ENCODE assay signal across 13 cellular contexts in the genomic region with DNA sequence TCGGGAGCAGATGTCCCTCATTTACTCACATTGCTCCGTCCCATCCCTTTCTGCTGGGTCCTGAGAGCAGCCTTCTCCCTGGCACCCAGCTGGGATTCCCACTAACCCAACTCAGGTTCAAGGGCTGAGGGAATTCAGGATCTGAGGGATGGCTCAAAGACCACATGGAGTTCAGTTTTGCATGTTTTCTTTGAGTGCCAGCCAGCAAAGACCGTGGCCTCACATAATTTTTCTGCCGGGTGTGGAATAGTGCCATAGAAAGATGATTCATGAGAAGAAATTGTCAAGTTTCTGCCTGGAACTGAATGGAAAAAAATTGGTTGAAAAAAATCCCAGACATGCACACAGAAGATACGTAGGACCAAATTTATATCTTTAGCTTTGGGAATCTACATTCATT.
DNase-seq lines count a peak whose midpoint lies in the region; ATAC-seq and TF ChIP-seq lines count a peak whose summit lies in the region.
"Had no signal": no experiment of that assay in that cellular context is flagged by ENCODE, and none has a peak within 500 bp of the region (broad histone marks: within the 10 kb centered on the region; RNA-seq: fewer than 3 reads in every experiment).

No MANE protein-coding gene starts in this region.

- no peaks in the 10 kb centered on the region for H3K27me3 ChIP-seq in thoracic aorta (replicated peaks; ENCODE audit: insufficient read depth)
- H3K27me3 ChIP-seq: stomach had no signal

- peak; percentile 4 for DNase-seq in DMS 273 (lab: John Stamatoyannopoulos, UW; ENCODE audit: unreplicated experiment)
- DNase-seq in DMS 273 treated with DMSO at 0.1 percent for 48 hours (lab: John Stamatoyannopoulos, UW): no peak
- no peak for DNase-seq in WTC11 (ENCODE audit: low spot score)
- DNase-seq in foreskin fibroblast: peak; percentile 79 to 94
- DNase-seq in thoracic aorta (ENCODE audit: low spot score): no peak
- no peak for DNase-seq in NCI-H2171 treated with DMSO at 0.1 percent for 48 hours (lab: John Stamatoyannopoulos, UW)
- DNase-seq in stimulated activated CD4-positive, alpha-beta T cell treated with anti-CD3 and anti-CD28 coated beads, Interleukin-4, amount 100 ng/mL, for 4 hours: no peak
- DNase-seq: activated T-cell treated with anti-CD3 and anti-CD28 coated beads for 4 hours; naive thymus-derived CD8-positive, alpha-beta T cell; NCI-H1694; stomach had no signal

- H3K36me3 ChIP-seq in thoracic aorta: no peaks in the 10 kb centered on the region
- H3K36me3 ChIP-seq: stomach had no signal

- peaks cover 20 to 29% of the 10 kb centered on the region in 2 donors for H3K4me1 ChIP-seq in thoracic aorta (ENCODE audit: control insufficient read depth in 1 of 2, low read depth in 2 of 2)

- peaks cover 7% of the 10 kb centered on the region for H3K9me3 Mint-ChIP-seq in WTC11

- peaks cover 18% of the 10 kb centered on the region for H3K36me3 Mint-ChIP-seq in WTC11
- H3K36me3 Mint-ChIP-seq: naive thymus-derived CD8-positive, alpha-beta T cell had no signal

- no peaks in the 10 kb centered on the region for H3K9me3 ChIP-seq in thoracic aorta
- H3K9me3 ChIP-seq: stomach had no signal

- H3K27ac Mint-ChIP-seq in WTC11: peak overlapping the region; percentile 66
- H3K27ac Mint-ChIP-seq: naive thymus-derived CD8-positive, alpha-beta T cell had no signal

- H3K4me3 Mint-ChIP-seq in WTC11: no peak overlapping the region
- H3K4me3 Mint-ChIP-seq: naive thymus-derived CD8-positive, alpha-beta T cell had no signal

- H3K27me3 Mint-ChIP-seq in WTC11 (ENCODE audit: low read depth): no peaks in the 10 kb centered on the region; the same call in 1 of the 2 replicates
- H3K27me3 Mint-ChIP-seq: naive thymus-derived CD8-positive, alpha-beta T cell had no signal

- POLR2A ChIA-PET in WTC11 (lab: Charles Lee): no interaction called here

- H3K4me1 Mint-ChIP-seq in WTC11: peaks cover 86% of the 10 kb centered on the region

- H3K4me3 ChIP-seq in foreskin fibroblast (ENCODE audit: low read depth in 1 of 2, low read length in 2 of 2) (no peak overlapping the region), thoracic aorta (peak overlapping the region; percentile 24)
- H3K4me3 ChIP-seq: stomach had no signal

- TF ChIP-seq CTCF in WTC11 (IDR thresholded peaks at IDR 0.05): no peak
- TF ChIP-seq CTCF in foreskin fibroblast (IDR thresholded peaks at IDR 0.05; ENCODE audit: low read depth, low read length): no peak
- no peak for TF ChIP-seq CTCF in thoracic aorta (IDR thresholded peaks at IDR 0.05)

- CTCF ChIA-PET in WTC11 (lab: Charles Lee): no interaction called here

- H3K27ac ChIP-seq in thoracic aorta: no peak overlapping the region
- H3K27ac ChIP-seq: 22Rv1, stomach had no signal

- ATAC-seq in WTC11 (0 out of 2 replicates have a peak, but pooled peaks have one; percentile 7), thoracic aorta (ENCODE audit: insufficient number of reproducible peaks, low FRiP score, low read depth) (no peak), HG02798 (IDR thresholded peaks at IDR 0.05; ENCODE audit: poor library complexity, unreplicated experiment) (no peak)
- ATAC-seq: naive thymus-derived CD8-positive, alpha-beta T cell had no signal

TF ChIP-seq in WTC11, 78 proteins besides CTCF, POLR2A, EP300 and RAD21:
- no peak for TF ChIP-seq RELA (CRISPR knock-in tag; IDR thresholded peaks at IDR 0.05; ENCODE audit: borderline replicate concordance)

Comparison
In these comparisons a context has a peak if more than half of its experiments do, and no peak if none do; other contexts are left out.
1. DNase-seq: peak in DMS 273 (single experiment) and foreskin fibroblast (2 of 2); none in DMS 273 treated with DMSO at 0.1 percent for 48 hours (single experiment), WTC11 (single experiment), thoracic aorta (single experiment), NCI-H2171 treated with DMSO at 0.1 percent for 48 hours (single experiment) and stimulated activated CD4-positive, alpha-beta T cell treated with anti-CD3 and anti-CD28 coated beads, Interleukin-4, amount 100 ng/mL, for 4 hours (0 of 2).